7 cellular contexts compared by ENCODE assay signal in genomic region chr11:100932474-100933100, GRCh38.
DNase-seq lines count a peak whose midpoint lies in the region; ATAC-seq, FAIRE-seq and TF ChIP-seq lines count a peak whose summit lies in the region.

No MANE protein-coding gene starts in this region.

- intact Hi-C loops in esophagus muscularis mucosa (cut with DNase I) (loop anchor here (5.0 kb wide), 1 partner anchor 250 kb away; no protein-coding TSS in a partner anchor), Calu3 (cut with micrococcal nuclease; ENCODE audit: unreplicated experiment) (loop anchor here (1.0 to 2.0 kb wide), 2 partner anchors 248 to 356 kb away; no protein-coding TSS in a partner anchor)

- H3K27me3 ChIP-seq in esophagus muscularis mucosa (no peaks in the 10 kb centered on the region), small intestine (ENCODE audit: control insufficient read depth in 2 of 2, insufficient read depth in 2 of 2, low read length in 2 of 2) (no peaks in the 10 kb centered on the region)

- TF ChIP-seq CTCF in esophagus muscularis mucosa (IDR thresholded peaks at IDR 0.05) (peak in 2 of 3 experiments; percentile 18 to 39), Calu3 (IDR thresholded peaks at IDR 0.05; ENCODE audit: unreplicated experiment) (no peak)

- DNase-seq in GM12891 (ENCODE audit: insufficient read length, low spot score) (no peak), OCI-M1 (lab: John Stamatoyannopoulos, UW) (peak; percentile 83), esophagus muscularis mucosa (ENCODE audit: extremely low spot score) (no peak), small intestine (peak; percentile 14), cortex of kidney (lab: John Stamatoyannopoulos, UW) (no peak), Calu3 (no peak)

- H3K4me3 ChIP-seq in esophagus muscularis mucosa (no peak overlapping the region), small intestine (ENCODE audit: low read depth in 1 of 2, low read length in 2 of 2) (no peak overlapping the region)

- BruUV-seq in Calu3 (replicated peaks; lab: Mats Ljungman, UMichigan), result no TSS peak

- TF ChIP-seq EP300 in esophagus muscularis mucosa (IDR thresholded peaks at IDR 0.05), result no peak

- H3K27ac ChIP-seq in esophagus muscularis mucosa (replicated peaks in 1 of 4), result no peak overlapping the region
- no peak overlapping the region for H3K27ac ChIP-seq in small intestine (ENCODE audit: low read depth in 1 of 2, low read length in 1 of 2)

- no peaks in the 10 kb centered on the region for H3K36me3 Mint-ChIP-seq in Calu3 (ENCODE audit: insufficient read depth, unreplicated experiment)

- ATAC-seq in HG03060 (IDR thresholded peaks at IDR 0.05; ENCODE audit: low read depth, unreplicated experiment), result peak; percentile 45

- CTCF ChIA-PET in Calu3 (lab: Charles Lee), result no interaction called here

- no peaks in the 10 kb centered on the region for H3K4me1 Mint-ChIP-seq in Calu3 (ENCODE audit: low read depth, unreplicated experiment)

- H3K9me3 ChIP-seq in esophagus muscularis mucosa (no peaks in the 10 kb centered on the region), small intestine (ENCODE audit: control insufficient read depth, low read depth) (no peaks in the 10 kb centered on the region)

- H3K4me3 Mint-ChIP-seq in Calu3 (ENCODE audit: low read depth, unreplicated experiment), result no peak overlapping the region

- H3K36me3 ChIP-seq in esophagus muscularis mucosa (no peaks in the 10 kb centered on the region), small intestine (ENCODE audit: control insufficient read depth in 2 of 2, insufficient read depth in 2 of 2, low read length in 2 of 2) (peaks cover 0 to 7% of the 10 kb centered on the region in 2 donors)

- TF ChIP-seq POLR2A in GM12891 (IDR thresholded peaks at IDR 0.05; ENCODE audit: low read depth, low read length) (no peak), esophagus muscularis mucosa (IDR thresholded peaks at IDR 0.05; ENCODE audit: low read depth) (no peak)

- FAIRE-seq in GM12891 (lab: Jason Lieb, UNC), result peak; percentile 67
- no peak for FAIRE-seq in small intestine (lab: Jason Lieb, UNC)

- no peaks in the 10 kb centered on the region for H3K9me3 Mint-ChIP-seq in Calu3 (ENCODE audit: low read depth, unreplicated experiment)

- WGBS in esophagus muscularis mucosa, result 27% methylated on average over 3 of the region's 3 CpGs
- 32 to 37% (median 34%) methylated on average over 3 of the region's 3 CpGs for WGBS in small intestine, 3 donors

- no peaks in the 10 kb centered on the region for H3K4me1 ChIP-seq in esophagus muscularis mucosa
- H3K4me1 ChIP-seq in small intestine (ENCODE audit: control insufficient read depth in 2 of 2, insufficient read depth in 1 of 2, low read depth in 1 of 2, low read length in 1 of 2), result no peaks in the 10 kb centered on the region

- no peak overlapping the region for H3K27ac Mint-ChIP-seq in Calu3 (ENCODE audit: unreplicated experiment)

- no peaks in the 10 kb centered on the region for H3K27me3 Mint-ChIP-seq in Calu3 (ENCODE audit: unreplicated experiment)

TF ChIP-seq in GM12891, 5 proteins besides CTCF, POLR2A, EP300 and RAD21:
- peak; percentile 52; the same call in 1 of the 2 replicates for TF ChIP-seq SPI1 (IDR thresholded peaks at IDR 0.05; ENCODE audit: low read depth, low read length)
- no peak for TF ChIP-seq POLR2AphosphoS5 (IDR thresholded peaks at IDR 0.05; ENCODE audit: low read depth, low read length)
- TF ChIP-seq PAX5 (IDR thresholded peaks at IDR 0.05; ENCODE audit: insufficient read depth, low read length, severe bottlenecking), result no peak
- no peak for TF ChIP-seq TAF1 (IDR thresholded peaks at IDR 0.05; ENCODE audit: low read depth, low read length)

Comparison
In these comparisons a context has a peak if more than half of its experiments do, and no peak if none do; other contexts are left out.
1. DNase-seq: peak in OCI-M1 (single experiment) and small intestine (single experiment); none in GM12891 (single experiment), esophagus muscularis mucosa (single experiment), cortex of kidney (single experiment) and Calu3 (single experiment).